7 cellular contexts compared by ENCODE assay signal in the genomic region with DNA sequence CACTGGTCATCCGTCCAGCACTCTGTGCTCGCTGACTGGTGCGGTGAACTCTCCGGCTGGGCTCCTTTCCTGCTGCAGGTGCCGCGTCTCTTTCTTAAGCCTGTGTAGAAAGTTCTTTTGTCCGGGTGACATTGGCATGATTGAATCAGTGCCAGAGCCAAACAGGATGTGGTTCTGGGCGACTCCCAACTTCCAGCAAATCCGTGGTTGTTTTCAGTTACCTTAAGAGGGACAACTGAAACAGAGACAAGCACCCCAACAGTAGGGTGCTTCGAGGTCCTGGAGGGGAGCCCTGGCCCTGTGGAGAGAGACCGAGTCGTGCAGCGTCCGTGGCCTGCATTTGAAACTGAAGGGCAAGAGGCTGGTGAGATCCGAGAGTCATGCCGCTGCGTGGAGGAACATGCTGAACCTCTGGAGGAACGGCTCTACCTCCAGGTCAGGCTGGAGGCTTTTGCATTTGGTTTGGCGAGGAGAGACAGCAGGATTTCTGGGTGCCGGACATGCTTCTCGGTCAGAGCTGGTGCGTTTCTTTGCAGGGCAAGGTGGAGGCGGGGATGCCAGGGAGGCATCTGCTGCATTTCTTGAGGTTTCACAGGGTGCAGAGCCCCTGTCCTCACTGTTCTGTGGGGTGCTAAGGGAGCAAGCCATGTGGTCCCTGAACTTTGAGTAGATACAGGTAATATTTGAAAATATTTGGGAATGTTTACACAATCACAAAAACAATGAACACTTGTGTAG. TPM values are rescaled to one million over a fixed set of nuclear protein-coding genes. Genes with fewer than 3 reads are reported as not detected.
A peak's percentile ranks its signal among the peaks of the same experiment; 100 is the strongest.
DNase-seq lines count a peak whose midpoint lies in the region; ATAC-seq, FAIRE-seq and TF ChIP-seq lines count a peak whose summit lies in the region.

No MANE protein-coding gene starts in this region.

- peaks cover 66% of the 10 kb centered on the region for H3K4me1 Mint-ChIP-seq in WTC11

- no peak overlapping the region for H3K4me3 ChIP-seq in kidney (ENCODE audit: low read length in 2 of 2)
- peak overlapping the region in 3 of 8 donors; percentile 3 to 35 (median 15) for H3K4me3 ChIP-seq in spleen
- H3K4me3 ChIP-seq in dorsolateral prefrontal cortex = peak overlapping the region in 5 of 59 donors; percentile 2 to 20 (median 16)

- no peak overlapping the region for H3K4me3 Mint-ChIP-seq in WTC11

- H3K36me3 Mint-ChIP-seq in WTC11 = peaks cover 18% of the 10 kb centered on the region

- H3K9me3 ChIP-seq in kidney (ENCODE audit: control insufficient read depth in 1 of 2, low read length in 2 of 2) (no peaks in the 10 kb centered on the region), spleen (peaks cover 0 to 7% (median 0%) of the 10 kb centered on the region in 8 donors)

- H3K36me3 ChIP-seq in kidney (ENCODE audit: control insufficient read depth in 1 of 2, insufficient read depth in 2 of 2, low read length in 2 of 2) = no peaks in the 10 kb centered on the region
- H3K36me3 ChIP-seq in spleen = no peaks in the 10 kb centered on the region

- FAIRE-seq in kidney (lab: Jason Lieb, UNC) = no peak

- H3K27ac Mint-ChIP-seq in WTC11 = peak overlapping the region; percentile 69

- peaks cover 10% of the 10 kb centered on the region for H3K9me3 Mint-ChIP-seq in WTC11

- intact Hi-C loops in kidney (cut with DNase I) (no loop called here), spleen (cut with DNase I; ENCODE audit: low total_unique reads) (no loop called here), dorsolateral prefrontal cortex (cut with DNase I) (no loop called here)

- H3K4me1 ChIP-seq in kidney (ENCODE audit: control insufficient read depth in 1 of 2, insufficient read depth in 1 of 2, low read depth in 1 of 2, low read length in 2 of 2) (peaks cover 25 to 57% of the 10 kb centered on the region in 2 donors), spleen (peaks cover 11 to 64% (median 35%) of the 10 kb centered on the region in 6 donors)

- ATAC-seq in WTC11 (no peak), HG02884 (IDR thresholded peaks at IDR 0.05; ENCODE audit: unreplicated experiment) (no peak)

- DNase-seq in HK-2 (ENCODE audit: unreplicated experiment) (peak; percentile 26), WTC11 (ENCODE audit: low spot score) (no peak), kidney (no peak), spleen (no peak), KBM-7 (no peak), dorsolateral prefrontal cortex (no peak)

- no peak for TF ChIP-seq POLR2A in spleen (IDR thresholded peaks at IDR 0.05)

- peaks cover 0 to 17% (median 0%) of the 10 kb centered on the region in 7 donors for H3K27me3 ChIP-seq in spleen (replicated peaks in 1 of 7)
- H3K27me3 ChIP-seq in dorsolateral prefrontal cortex = peaks cover 0 to 18% (median 0%) of the 10 kb centered on the region in 45 donors

- in situ Hi-C loops in KBM-7 (cut with MboI; ENCODE audit: low pct_unique_long_range_greater_than_20kb, low sequenced_read_pairs) = no loop called here

- no peaks in the 10 kb centered on the region for H3K27me3 Mint-ChIP-seq in WTC11 (ENCODE audit: low read depth)

- H3K9ac ChIP-seq in kidney (ENCODE audit: low read length in 2 of 2) = no peak overlapping the region

- TF ChIP-seq CTCF in WTC11 (IDR thresholded peaks at IDR 0.05) (no peak), kidney (IDR thresholded peaks at IDR 0.05; ENCODE audit: borderline replicate concordance, extremely low read depth, insufficient read depth) (no peak), spleen (IDR thresholded peaks at IDR 0.05 in 8 of 11, conservative IDR thresholded peaks at IDR 0.05 in 3 of 11) (no peak), dorsolateral prefrontal cortex (IDR thresholded peaks at IDR 0.05 in 54 of 56, conservative IDR thresholded peaks at IDR 0.05 in 2 of 56; ENCODE audit: low read depth in 1 of 56, partially characterized antibody in 56 of 56) (no peak)

- H3K27ac ChIP-seq in kidney (ENCODE audit: low read depth in 2 of 2, low read length in 2 of 2) = peak overlapping the region; percentile 3 to 65
- peak overlapping the region in 5 of 8 donors; percentile 14 to 74 (median 42) for H3K27ac ChIP-seq in spleen
- H3K27ac ChIP-seq in dorsolateral prefrontal cortex = peak overlapping the region in 26 of 59 donors; percentile 2 to 70 (median 33)

- WGBS in spleen, 5 donors = 40 to 60% (median 53%) methylated on average over 21 to 23 of the region's 23 CpGs

- POLR2A ChIA-PET in WTC11 (lab: Charles Lee) = no interaction called here

- CTCF ChIA-PET in WTC11 (lab: Charles Lee) = no interaction called here

TF ChIP-seq in WTC11, 78 proteins besides CTCF, POLR2A, EP300 and RAD21 (continues in another document):
- TF ChIP-seq, protein P1, sequence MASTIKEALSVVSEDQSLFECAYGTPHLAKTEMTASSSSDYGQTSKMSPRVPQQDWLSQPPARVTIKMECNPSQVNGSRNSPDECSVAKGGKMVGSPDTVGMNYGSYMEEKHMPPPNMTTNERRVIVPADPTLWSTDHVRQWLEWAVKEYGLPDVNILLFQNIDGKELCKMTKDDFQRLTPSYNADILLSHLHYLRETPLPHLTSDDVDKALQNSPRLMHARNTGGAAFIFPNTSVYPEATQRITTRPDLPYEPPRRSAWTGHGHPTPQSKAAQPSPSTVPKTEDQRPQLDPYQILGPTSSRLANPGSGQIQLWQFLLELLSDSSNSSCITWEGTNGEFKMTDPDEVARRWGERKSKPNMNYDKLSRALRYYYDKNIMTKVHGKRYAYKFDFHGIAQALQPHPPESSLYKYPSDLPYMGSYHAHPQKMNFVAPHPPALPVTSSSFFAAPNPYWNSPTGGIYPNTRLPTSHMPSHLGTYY (CRISPR knock-in tag; IDR thresholded peaks at IDR 0.05) = no peak
- no peak for TF ChIP-seq OVOL2 (CRISPR knock-in tag; IDR thresholded peaks at IDR 0.05; ENCODE audit: borderline replicate concordance)
- no peak for TF ChIP-seq GTF2I (CRISPR knock-in tag; conservative IDR thresholded peaks at IDR 0.05)
- no peak for TF ChIP-seq ZNF416 (CRISPR knock-in tag; IDR thresholded peaks at IDR 0.05)
- no peak for TF ChIP-seq ZBTB21 (CRISPR knock-in tag; IDR thresholded peaks at IDR 0.05; ENCODE audit: borderline replicate concordance)
- TF ChIP-seq, protein P2, sequence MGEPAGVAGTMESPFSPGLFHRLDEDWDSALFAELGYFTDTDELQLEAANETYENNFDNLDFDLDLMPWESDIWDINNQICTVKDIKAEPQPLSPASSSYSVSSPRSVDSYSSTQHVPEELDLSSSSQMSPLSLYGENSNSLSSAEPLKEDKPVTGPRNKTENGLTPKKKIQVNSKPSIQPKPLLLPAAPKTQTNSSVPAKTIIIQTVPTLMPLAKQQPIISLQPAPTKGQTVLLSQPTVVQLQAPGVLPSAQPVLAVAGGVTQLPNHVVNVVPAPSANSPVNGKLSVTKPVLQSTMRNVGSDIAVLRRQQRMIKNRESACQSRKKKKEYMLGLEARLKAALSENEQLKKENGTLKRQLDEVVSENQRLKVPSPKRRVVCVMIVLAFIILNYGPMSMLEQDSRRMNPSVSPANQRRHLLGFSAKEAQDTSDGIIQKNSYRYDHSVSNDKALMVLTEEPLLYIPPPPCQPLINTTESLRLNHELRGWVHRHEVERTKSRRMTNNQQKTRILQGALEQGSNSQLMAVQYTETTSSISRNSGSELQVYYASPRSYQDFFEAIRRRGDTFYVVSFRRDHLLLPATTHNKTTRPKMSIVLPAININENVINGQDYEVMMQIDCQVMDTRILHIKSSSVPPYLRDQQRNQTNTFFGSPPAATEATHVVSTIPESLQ (CRISPR knock-in tag; IDR thresholded peaks at IDR 0.05) = no peak
- TF ChIP-seq RELA (CRISPR knock-in tag; IDR thresholded peaks at IDR 0.05; ENCODE audit: borderline replicate concordance) = no peak
- TF ChIP-seq ETV6 (CRISPR knock-in tag; IDR thresholded peaks at IDR 0.05) = no peak
- no peak for TF ChIP-seq NFYB (CRISPR knock-in tag; conservative IDR thresholded peaks at IDR 0.05; ENCODE audit: low read depth)
- TF ChIP-seq, protein P3, sequence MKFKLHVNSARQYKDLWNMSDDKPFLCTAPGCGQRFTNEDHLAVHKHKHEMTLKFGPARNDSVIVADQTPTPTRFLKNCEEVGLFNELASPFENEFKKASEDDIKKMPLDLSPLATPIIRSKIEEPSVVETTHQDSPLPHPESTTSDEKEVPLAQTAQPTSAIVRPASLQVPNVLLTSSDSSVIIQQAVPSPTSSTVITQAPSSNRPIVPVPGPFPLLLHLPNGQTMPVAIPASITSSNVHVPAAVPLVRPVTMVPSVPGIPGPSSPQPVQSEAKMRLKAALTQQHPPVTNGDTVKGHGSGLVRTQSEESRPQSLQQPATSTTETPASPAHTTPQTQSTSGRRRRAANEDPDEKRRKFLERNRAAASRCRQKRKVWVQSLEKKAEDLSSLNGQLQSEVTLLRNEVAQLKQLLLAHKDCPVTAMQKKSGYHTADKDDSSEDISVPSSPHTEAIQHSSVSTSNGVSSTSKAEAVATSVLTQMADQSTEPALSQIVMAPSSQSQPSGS (CRISPR knock-in tag; IDR thresholded peaks at IDR 0.05; ENCODE audit: borderline replicate concordance, low read depth) = no peak
- TF ChIP-seq, protein P4, sequence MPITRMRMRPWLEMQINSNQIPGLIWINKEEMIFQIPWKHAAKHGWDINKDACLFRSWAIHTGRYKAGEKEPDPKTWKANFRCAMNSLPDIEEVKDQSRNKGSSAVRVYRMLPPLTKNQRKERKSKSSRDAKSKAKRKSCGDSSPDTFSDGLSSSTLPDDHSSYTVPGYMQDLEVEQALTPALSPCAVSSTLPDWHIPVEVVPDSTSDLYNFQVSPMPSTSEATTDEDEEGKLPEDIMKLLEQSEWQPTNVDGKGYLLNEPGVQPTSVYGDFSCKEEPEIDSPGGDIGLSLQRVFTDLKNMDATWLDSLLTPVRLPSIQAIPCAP (CRISPR knock-in tag; IDR thresholded peaks at IDR 0.05) = no peak
- TF ChIP-seq FOXJ3 (CRISPR knock-in tag; IDR thresholded peaks at IDR 0.05; ENCODE audit: borderline replicate concordance) = no peak
- TF ChIP-seq ATF1 (CRISPR knock-in tag; IDR thresholded peaks at IDR 0.05) = no peak
- TF ChIP-seq, protein P5, sequence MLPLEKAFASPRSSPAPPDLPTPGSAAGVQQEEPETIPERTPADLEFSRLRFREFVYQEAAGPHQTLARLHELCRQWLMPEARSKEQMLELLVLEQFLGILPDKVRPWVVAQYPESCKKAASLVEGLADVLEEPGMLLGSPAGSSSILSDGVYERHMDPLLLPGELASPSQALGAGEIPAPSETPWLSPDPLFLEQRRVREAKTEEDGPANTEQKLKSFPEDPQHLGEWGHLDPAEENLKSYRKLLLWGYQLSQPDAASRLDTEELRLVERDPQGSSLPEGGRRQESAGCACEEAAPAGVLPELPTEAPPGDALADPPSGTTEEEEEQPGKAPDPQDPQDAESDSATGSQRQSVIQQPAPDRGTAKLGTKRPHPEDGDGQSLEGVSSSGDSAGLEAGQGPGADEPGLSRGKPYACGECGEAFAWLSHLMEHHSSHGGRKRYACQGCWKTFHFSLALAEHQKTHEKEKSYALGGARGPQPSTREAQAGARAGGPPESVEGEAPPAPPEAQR (CRISPR knock-in tag; IDR thresholded peaks at IDR 0.05) = no peak
- TF ChIP-seq EMX1 (CRISPR knock-in tag; IDR thresholded peaks at IDR 0.05) = no peak

RNA-seq across cellular contexts. Expression of a gene that starts 26.8 kb away (rescaled TPM):
- 31.1 to 44.4 TPM (median 32.6 TPM) in 3 replicates for total RNA-seq in WTC11 (2021)
- total RNA-seq in kidney = 52.9 TPM
- polyA plus RNA-seq in kidney (ENCODE audit: insufficient read depth, low read depth, low replicate concordance) = 20.0 TPM
- total RNA-seq in spleen = 10 to 100 TPM; 10.2 to 21.0 (median 20.0) TPM
- 1 to 10 TPM; 2.3 to 3.7 (median 3.7) TPM for polyA plus RNA-seq in spleen
- 10 to 100 TPM; 10.0 to 57.7 (median 23.5) TPM for total RNA-seq in dorsolateral prefrontal cortex
